26 cellular contexts compared by ENCODE assay signal in genomic region chr4:7727727-7728126, GRCh38.
DNase-seq lines count a peak whose midpoint lies in the region; ATAC-seq, FAIRE-seq and TF ChIP-seq lines count a peak whose summit lies in the region.
"Had no signal": no experiment of that assay in that cellular context is flagged by ENCODE, and none has a peak within 500 bp of the region (broad histone marks: within the 10 kb centered on the region; RNA-seq: fewer than 3 reads in every experiment).

No MANE protein-coding gene starts in this region.

- no peak overlapping the region for H3K4me3 Mint-ChIP-seq in HFFc6
- no peak overlapping the region for H3K4me3 Mint-ChIP-seq in T-cell
- H3K4me3 Mint-ChIP-seq: B cell had no signal

- TF ChIP-seq POLR2A in K562 (conservative IDR thresholded peaks at IDR 0.05): no peak

- H3K36me3 ChIP-seq in K562 (ENCODE audit: control insufficient read depth, insufficient read depth, low read length): no peaks in the 10 kb centered on the region

- no peak for FAIRE-seq in K562 (lab: Jason Lieb, UNC)
- FAIRE-seq: GM12878, GM18507, H1, HTR-8/SVneo, RCC 7860 had no signal

- H3K27ac ChIP-seq in K562 (ENCODE audit: extremely low read depth, low read depth, low read length) (no peak overlapping the region), foreskin keratinocyte (no peak overlapping the region)
- H3K27ac ChIP-seq: SK-N-MC had no signal

- H3K27ac Mint-ChIP-seq in HFFc6: no peak overlapping the region
- H3K27ac Mint-ChIP-seq in T-cell: no peak overlapping the region
- H3K27ac Mint-ChIP-seq: B cell had no signal

- 0% methylated on average over 1 of the region's 1 CpG for WGBS in K562 (ENCODE audit: insufficient coverage, low coverage, missing lambda C conversion rate)

- H3K4me1 Mint-ChIP-seq in HFFc6 (ENCODE audit: low read depth) (peaks cover 12% of the 10 kb centered on the region), T-cell (no peaks in the 10 kb centered on the region)
- H3K4me1 Mint-ChIP-seq: B cell had no signal

- peaks cover 6 to 22% of the 10 kb centered on the region in 2 experiments; a peak in 2 of 5 replicates for H3K27me3 ChIP-seq in K562 (ENCODE audit: control insufficient read depth in 2 of 2, insufficient read depth in 2 of 2, low read length in 2 of 2)
- H3K27me3 ChIP-seq in foreskin keratinocyte: peaks cover 5% of the 10 kb centered on the region

- peaks cover 0 to 3% of the 10 kb centered on the region in 2 experiments; a peak in 1 of 5 replicates for H3K4me1 ChIP-seq in K562 (replicated peaks in 1 of 2; ENCODE audit: control insufficient read depth in 2 of 2, insufficient read depth in 2 of 2, low read length in 2 of 2)
- H3K4me1 ChIP-seq in foreskin keratinocyte: no peaks in the 10 kb centered on the region

- H3K79me2 ChIP-seq in K562 (ENCODE audit: control insufficient read depth, insufficient read depth, low read length): no peaks in the 10 kb centered on the region

- CTCF ChIA-PET in K562 (lab: Yijun Ruan, JAX; ENCODE audit: low intra/inter-chr PET ratio) (no interaction called here), T-cell (lab: Charles Lee) (interaction anchor here in 1 of 2 donors (0.6 kb wide), 1 partner anchor 1628 kb away, joined by 7 read pairs; no protein-coding TSS in a partner anchor)

- no peak overlapping the region for H3K4me2 ChIP-seq in K562 (ENCODE audit: insufficient read depth, low read length)

- peak; percentile 21 for DNase-seq in EL
- peak; percentile 12 for DNase-seq in HFFc6
- DNase-seq in K562 (ENCODE audit: extremely low read depth in 1 of 4, low spot score in 3 of 4): no peak
- peak; percentile 16 to 54 for DNase-seq in foreskin keratinocyte
- no peak for DNase-seq in DMS79 (lab: John Stamatoyannopoulos, UW)
- no peak for DNase-seq in Kasumi-1 (lab: John Stamatoyannopoulos, UW)
- no peak for DNase-seq in T-cell
- DNase-seq: DND-41; GDM1; IMR-90; Karpas-422; NCI-H1105 treated with DMSO at 0.1 percent for 48 hours; NCI-H1694; NCI-H2081 treated with DMSO at 0.1 percent for 48 hours; NCI-H510A; NCI-H748 treated with DMSO at 0.1 percent for 48 hours; NK-92 treated with Interleukin-12 subunit alpha and Interleukin-12 subunit beta, amount 100 ng/mL, for 24 hours; SHP77 had no signal

- TF ChIP-seq EP300 in K562 (IDR thresholded peaks at IDR 0.05; ENCODE audit: low read length): no peak

- no peak overlapping the region for H3K4me3 ChIP-seq in K562
- H3K4me3 ChIP-seq: GM12878, SK-N-MC had no signal

- H3K36me3 Mint-ChIP-seq in HFFc6 (ENCODE audit: low read depth) (no peaks in the 10 kb centered on the region), T-cell (no peaks in the 10 kb centered on the region)

- peaks cover 10% of the 10 kb centered on the region; the same call in 1 of the 2 replicates for H4K20me1 ChIP-seq in K562 (replicated peaks; ENCODE audit: control insufficient read depth, insufficient read depth, low read length)

- H3K9me1 ChIP-seq in K562 (ENCODE audit: control insufficient read depth, insufficient read depth, low read length): no peaks in the 10 kb centered on the region

- H2AFZ ChIP-seq in K562 (ENCODE audit: low read depth, low read length): no peak overlapping the region

- TF ChIP-seq RAD21 in K562 (CRISPR knock-in tag; conservative IDR thresholded peaks at IDR 0.05 in 1 of 2, IDR thresholded peaks at IDR 0.05 in 1 of 2): no peak

- H3K27me3 Mint-ChIP-seq in HFFc6 (ENCODE audit: insufficient read depth) (no peaks in the 10 kb centered on the region; the same call in 1 of the 2 replicates), T-cell (no peaks in the 10 kb centered on the region)

- H3K9ac ChIP-seq in K562 (ENCODE audit: insufficient read depth in 1 of 2, low read depth in 2 of 2, low read length in 2 of 2): no peak overlapping the region

- POLR2A ChIA-PET in K562 (lab: Yijun Ruan, JAX) (no interaction called here), T-cell (lab: Charles Lee) (no interaction called here)

- H3K9me3 Mint-ChIP-seq in HFFc6 (no peaks in the 10 kb centered on the region), T-cell (peaks cover 0 to 6% (median 0%) of the 10 kb centered on the region in 3 donors)

- in situ Hi-C loops in K562 (cut with MboI): no loop called here

- TF ChIP-seq CTCF in HFFc6 (IDR thresholded peaks at IDR 0.05) (no peak), K562 (IDR thresholded peaks at IDR 0.05 in 2 of 3, conservative IDR thresholded peaks at IDR 0.05 in 1 of 3; ENCODE audit: insufficient read depth in 2 of 3, low read depth in 1 of 3, low read length in 3 of 3) (no peak), foreskin keratinocyte (conservative IDR thresholded peaks at IDR 0.05) (no peak)

- no peaks in the 10 kb centered on the region for H3K9me3 ChIP-seq in K562 (replicated peaks; ENCODE audit: control insufficient read depth, insufficient read depth, low read depth, low read length)

- intact Hi-C loops in K562 (cut with micrococcal nuclease): no loop called here

- BruUV-seq in K562 (replicated peaks; lab: Mats Ljungman, UMichigan): no TSS peak

- ATAC-seq in K562 (no peak), foreskin keratinocyte (peak; percentile 22), T-cell (replicated peaks in 1 of 4) (no peak), HG02571 (IDR thresholded peaks at IDR 0.05; ENCODE audit: unreplicated experiment) (no peak)
- ATAC-seq: GM12878 had no signal

TF ChIP-seq in K562, 482 proteins besides CTCF, POLR2A, EP300 and RAD21:
- TF ChIP-seq ZNF561 (CRISPR knock-in tag; conservative IDR thresholded peaks at IDR 0.05): no peak
- no peak for TF ChIP-seq ZNF589 (CRISPR knock-in tag; IDR thresholded peaks at IDR 0.05; ENCODE audit: low read depth)
- TF ChIP-seq MYNN (IDR thresholded peaks at IDR 0.05): peak; percentile 94
- peak; percentile 76 for TF ChIP-seq MYNN (CRISPR knock-in tag; IDR thresholded peaks at IDR 0.05)

Comparison
In these comparisons a context has a peak if more than half of its experiments do, and no peak if none do; other contexts are left out.
1. DNase-seq: peak in EL (single experiment), HFFc6 (single experiment) and foreskin keratinocyte (2 of 2); none in K562 (0 of 4), DMS79 (single experiment), Kasumi-1 (0 of 2) and T-cell (0 of 34).